Comparison of ENCODE assay signal across 15 cellular contexts in the genomic region with DNA sequence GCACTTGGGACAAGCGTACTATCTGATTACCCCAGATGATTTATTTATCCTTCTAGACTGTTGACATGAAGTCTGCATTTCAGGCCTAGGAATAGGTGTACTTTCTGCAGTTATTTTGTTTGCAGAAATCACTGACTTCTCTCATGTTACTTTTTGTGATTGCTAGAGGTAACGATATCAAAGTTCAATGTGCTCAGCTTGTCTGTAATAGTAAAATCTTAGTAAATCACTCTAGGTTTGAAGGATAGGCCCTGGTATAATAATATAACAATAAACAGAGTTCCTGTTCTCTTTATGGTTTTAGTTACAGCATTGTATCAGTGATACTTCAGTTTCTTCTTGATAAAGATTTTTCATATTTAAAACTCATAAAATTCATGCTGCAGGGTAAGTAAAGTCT.
A peak's percentile ranks its signal among the peaks of the same experiment; 100 is the strongest.
DNase-seq lines count a peak whose midpoint lies in the region; ATAC-seq and TF ChIP-seq lines count a peak whose summit lies in the region.
"Had no signal": no experiment of that assay in that cellular context is flagged by ENCODE, and none has a peak within 500 bp of the region (broad histone marks: within the 10 kb centered on the region; RNA-seq: fewer than 3 reads in every experiment).

No MANE protein-coding gene starts in this region.

- H3K27ac Mint-ChIP-seq in mesothelial cell of epicardium: peak overlapping the region; percentile 87
- H3K27ac Mint-ChIP-seq: H9 had no signal

- H3K27me3 ChIP-seq in SK-N-SH (ENCODE audit: insufficient read depth): no peaks in the 10 kb centered on the region
- H3K27me3 ChIP-seq in WERI-Rb-1 (ENCODE audit: insufficient read depth, low read depth, severe bottlenecking): no peaks in the 10 kb centered on the region

- H3K36me3 Mint-ChIP-seq in mesothelial cell of epicardium: peaks cover 6% of the 10 kb centered on the region

- TF ChIP-seq EP300 in SK-N-SH (IDR thresholded peaks at IDR 0.05; ENCODE audit: borderline replicate concordance in 1 of 2, low read depth in 1 of 2, low read length in 1 of 2): no peak

- H3K9ac ChIP-seq in SK-N-SH: no peak overlapping the region

- 90% methylated on average over 2 of the region's 2 CpGs for WGBS in SK-N-SH (ENCODE audit: low lambda C conversion rate)

- H3K4me1 Mint-ChIP-seq in mesothelial cell of epicardium: peaks cover 43% of the 10 kb centered on the region

- H3K27ac ChIP-seq in SK-N-SH (ENCODE audit: low read depth in 2 of 2, low read length in 1 of 2) (peak overlapping the region in 1 of 2 experiments; percentile 72; a peak in 2 of 4 replicates), WERI-Rb-1 (peak overlapping the region; percentile 27; the same call in 1 of the 2 replicates)
- H3K27ac ChIP-seq: C4-2B, PC-9 had no signal

- no peaks in the 10 kb centered on the region for H3K36me3 ChIP-seq in SK-N-SH (replicated peaks in 1 of 2; ENCODE audit: control insufficient read depth in 1 of 2, insufficient read depth in 2 of 2, low read length in 1 of 2)
- H3K36me3 ChIP-seq in WERI-Rb-1: no peaks in the 10 kb centered on the region

- peaks cover 6 to 9% of the 10 kb centered on the region in 2 experiments; a peak in 3 of 4 replicates for H3K4me1 ChIP-seq in SK-N-SH (ENCODE audit: control insufficient read depth in 1 of 2, insufficient read depth in 2 of 2, low read depth in 1 of 2, low read length in 1 of 2)

- H3K9me3 ChIP-seq in SK-N-SH (no peaks in the 10 kb centered on the region), WERI-Rb-1 (ENCODE audit: severe bottlenecking) (peaks cover 2% of the 10 kb centered on the region)

- TF ChIP-seq RAD21 in SK-N-SH (IDR thresholded peaks at IDR 0.05; ENCODE audit: low read length): no peak

- H4K20me1 ChIP-seq in SK-N-SH (ENCODE audit: insufficient read depth): no peaks in the 10 kb centered on the region

- no peaks in the 10 kb centered on the region for H3K9me2 ChIP-seq in SK-N-SH

- POLR2A ChIA-PET in SK-N-SH (lab: Yijun Ruan, JAX): no interaction called here

- no peaks in the 10 kb centered on the region for H3K27me3 Mint-ChIP-seq in mesothelial cell of epicardium (ENCODE audit: low read depth)
- H3K27me3 Mint-ChIP-seq: IgD-negative memory B cell had no signal

- peaks cover 9% of the 10 kb centered on the region for H3K9me3 Mint-ChIP-seq in mesothelial cell of epicardium

- no peak overlapping the region for H3K4me3 Mint-ChIP-seq in mesothelial cell of epicardium
- H3K4me3 Mint-ChIP-seq: H9, IgD-negative memory B cell had no signal

- no peaks in the 10 kb centered on the region for H3K79me2 ChIP-seq in SK-N-SH (ENCODE audit: insufficient read depth)

- H3F3A ChIP-seq in SK-N-SH (replicated peaks; ENCODE audit: insufficient read depth): no peaks in the 10 kb centered on the region

- peak overlapping the region; percentile 53; the same call in 1 of the 2 replicates for H2AFZ ChIP-seq in SK-N-SH (ENCODE audit: low read depth)
- H2AFZ ChIP-seq: PC-9 had no signal

- TF ChIP-seq CTCF in SK-N-SH (IDR thresholded peaks at IDR 0.05) (no peak), WERI-Rb-1 (IDR thresholded peaks at IDR 0.05; ENCODE audit: low read depth, low read length) (no peak), mesothelial cell of epicardium (IDR thresholded peaks at IDR 0.05; ENCODE audit: unreplicated experiment) (no peak), GM20000 (IDR thresholded peaks at IDR 0.05; ENCODE audit: extremely low read depth, missing control alignments) (no peak)

- CTCF ChIA-PET in SK-N-SH (lab: Yijun Ruan, JAX): no interaction called here

- H3K4me3 ChIP-seq in SK-N-SH (ENCODE audit: low read depth in 2 of 2, low read length in 1 of 2): no peak overlapping the region
- H3K4me3 ChIP-seq in WERI-Rb-1 (ENCODE audit: low read depth, low read length): no peak overlapping the region
- H3K4me3 ChIP-seq: PC-9 had no signal

- H3K4me2 ChIP-seq in SK-N-SH: no peak overlapping the region
- H3K4me2 ChIP-seq: PC-9 had no signal

- DNase-seq in SK-N-SH (no peak), WERI-Rb-1 (no peak), mesothelial cell of epicardium (ENCODE audit: low spot score in 2 of 2, unreplicated experiment in 2 of 2) (no peak), GM20000 (ENCODE audit: low spot score) (no peak), AML-193 (lab: John Stamatoyannopoulos, UW) (no peak)
- DNase-seq in stimulated activated CD8-positive, alpha-beta memory T cell treated with anti-CD3 and anti-CD28 coated beads, Interleukin-4, amount 100 ng/mL, for 48 hours: no peak
- DNase-seq: COR-L47, H9, NCI-H2081, NCI-H2227 treated with DMSO at 0.1 percent for 48 hours, PC-9 had no signal

- no peak for ATAC-seq in SK-N-SH treated with all-trans-retinoic acid at 6 μM for 48 hours
- ATAC-seq in HG03135 (IDR thresholded peaks at IDR 0.05; ENCODE audit: unreplicated experiment): no peak

TF ChIP-seq in SK-N-SH, 30 proteins besides CTCF, POLR2A, EP300 and RAD21 (continues in another document):
- TF ChIP-seq, protein P1, sequence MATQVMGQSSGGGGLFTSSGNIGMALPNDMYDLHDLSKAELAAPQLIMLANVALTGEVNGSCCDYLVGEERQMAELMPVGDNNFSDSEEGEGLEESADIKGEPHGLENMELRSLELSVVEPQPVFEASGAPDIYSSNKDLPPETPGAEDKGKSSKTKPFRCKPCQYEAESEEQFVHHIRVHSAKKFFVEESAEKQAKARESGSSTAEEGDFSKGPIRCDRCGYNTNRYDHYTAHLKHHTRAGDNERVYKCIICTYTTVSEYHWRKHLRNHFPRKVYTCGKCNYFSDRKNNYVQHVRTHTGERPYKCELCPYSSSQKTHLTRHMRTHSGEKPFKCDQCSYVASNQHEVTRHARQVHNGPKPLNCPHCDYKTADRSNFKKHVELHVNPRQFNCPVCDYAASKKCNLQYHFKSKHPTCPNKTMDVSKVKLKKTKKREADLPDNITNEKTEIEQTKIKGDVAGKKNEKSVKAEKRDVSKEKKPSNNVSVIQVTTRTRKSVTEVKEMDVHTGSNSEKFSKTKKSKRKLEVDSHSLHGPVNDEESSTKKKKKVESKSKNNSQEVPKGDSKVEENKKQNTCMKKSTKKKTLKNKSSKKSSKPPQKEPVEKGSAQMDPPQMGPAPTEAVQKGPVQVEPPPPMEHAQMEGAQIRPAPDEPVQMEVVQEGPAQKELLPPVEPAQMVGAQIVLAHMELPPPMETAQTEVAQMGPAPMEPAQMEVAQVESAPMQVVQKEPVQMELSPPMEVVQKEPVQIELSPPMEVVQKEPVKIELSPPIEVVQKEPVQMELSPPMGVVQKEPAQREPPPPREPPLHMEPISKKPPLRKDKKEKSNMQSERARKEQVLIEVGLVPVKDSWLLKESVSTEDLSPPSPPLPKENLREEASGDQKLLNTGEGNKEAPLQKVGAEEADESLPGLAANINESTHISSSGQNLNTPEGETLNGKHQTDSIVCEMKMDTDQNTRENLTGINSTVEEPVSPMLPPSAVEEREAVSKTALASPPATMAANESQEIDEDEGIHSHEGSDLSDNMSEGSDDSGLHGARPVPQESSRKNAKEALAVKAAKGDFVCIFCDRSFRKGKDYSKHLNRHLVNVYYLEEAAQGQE (IDR thresholded peaks at IDR 0.05; ENCODE audit: low read depth, low read length): no peak
- TF ChIP-seq GABPA (IDR thresholded peaks at IDR 0.05; ENCODE audit: low read depth) (no peak), NFIC (IDR thresholded peaks at IDR 0.05; ENCODE audit: borderline replicate concordance) (no peak)
- TF ChIP-seq, protein P2, sequence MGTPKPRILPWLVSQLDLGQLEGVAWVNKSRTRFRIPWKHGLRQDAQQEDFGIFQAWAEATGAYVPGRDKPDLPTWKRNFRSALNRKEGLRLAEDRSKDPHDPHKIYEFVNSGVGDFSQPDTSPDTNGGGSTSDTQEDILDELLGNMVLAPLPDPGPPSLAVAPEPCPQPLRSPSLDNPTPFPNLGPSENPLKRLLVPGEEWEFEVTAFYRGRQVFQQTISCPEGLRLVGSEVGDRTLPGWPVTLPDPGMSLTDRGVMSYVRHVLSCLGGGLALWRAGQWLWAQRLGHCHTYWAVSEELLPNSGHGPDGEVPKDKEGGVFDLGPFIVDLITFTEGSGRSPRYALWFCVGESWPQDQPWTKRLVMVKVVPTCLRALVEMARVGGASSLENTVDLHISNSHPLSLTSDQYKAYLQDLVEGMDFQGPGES (IDR thresholded peaks at IDR 0.05; ENCODE audit: low read depth, low read length): no peak

TF ChIP-seq in SK-N-SH treated with all-trans-retinoic acid at 6 μM for 48 hours, 23 proteins besides CTCF, POLR2A, EP300 and RAD21:
- TF ChIP-seq ARNTL (CRISPR knock-in tag; IDR thresholded peaks at IDR 0.05; ENCODE audit: borderline replicate concordance, low read depth) (no peak), ZFP3 (CRISPR knock-in tag; IDR thresholded peaks at IDR 0.05) (no peak), ZNF70 (CRISPR knock-in tag; IDR thresholded peaks at IDR 0.05) (no peak), TOX (CRISPR knock-in tag; IDR thresholded peaks at IDR 0.05; ENCODE audit: borderline replicate concordance) (no peak), BACH2 (CRISPR knock-in tag; IDR thresholded peaks at IDR 0.05; ENCODE audit: borderline replicate concordance) (no peak), PPARA (CRISPR knock-in tag; IDR thresholded peaks at IDR 0.05; ENCODE audit: borderline replicate concordance) (no peak), ISL1 (CRISPR knock-in tag; IDR thresholded peaks at IDR 0.05) (no peak), ZFP30 (CRISPR knock-in tag; IDR thresholded peaks at IDR 0.05) (no peak), GLIS3 (CRISPR knock-in tag; IDR thresholded peaks at IDR 0.05) (no peak), CSDC2 (CRISPR knock-in tag; IDR thresholded peaks at IDR 0.05) (no peak), ZNF565 (CRISPR knock-in tag; conservative IDR thresholded peaks at IDR 0.05; ENCODE audit: low read depth) (no peak), SNAI2 (CRISPR knock-in tag; IDR thresholded peaks at IDR 0.05) (no peak), TCF4 (CRISPR knock-in tag; IDR thresholded peaks at IDR 0.05; ENCODE audit: borderline replicate concordance) (no peak), ESRRG (CRISPR knock-in tag; IDR thresholded peaks at IDR 0.05) (no peak), RARB (CRISPR knock-in tag; IDR thresholded peaks at IDR 0.05) (no peak), ZC3H10 (CRISPR knock-in tag; IDR thresholded peaks at IDR 0.05) (no peak), OSR1 (CRISPR knock-in tag; IDR thresholded peaks at IDR 0.05) (no peak)
- TF ChIP-seq, protein P3, sequence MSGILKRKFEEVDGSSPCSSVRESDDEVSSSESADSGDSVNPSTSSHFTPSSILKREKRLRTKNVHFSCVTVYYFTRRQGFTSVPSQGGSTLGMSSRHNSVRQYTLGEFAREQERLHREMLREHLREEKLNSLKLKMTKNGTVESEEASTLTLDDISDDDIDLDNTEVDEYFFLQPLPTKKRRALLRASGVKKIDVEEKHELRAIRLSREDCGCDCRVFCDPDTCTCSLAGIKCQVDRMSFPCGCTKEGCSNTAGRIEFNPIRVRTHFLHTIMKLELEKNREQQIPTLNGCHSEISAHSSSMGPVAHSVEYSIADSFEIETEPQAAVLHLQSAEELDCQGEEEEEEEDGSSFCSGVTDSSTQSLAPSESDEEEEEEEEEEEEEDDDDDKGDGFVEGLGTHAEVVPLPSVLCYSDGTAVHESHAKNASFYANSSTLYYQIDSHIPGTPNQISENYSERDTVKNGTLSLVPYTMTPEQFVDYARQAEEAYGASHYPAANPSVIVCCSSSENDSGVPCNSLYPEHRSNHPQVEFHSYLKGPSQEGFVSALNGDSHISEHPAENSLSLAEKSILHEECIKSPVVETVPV (CRISPR knock-in tag; IDR thresholded peaks at IDR 0.05): no peak
TF ChIP-seq in SK-N-SH treated with all-trans-retinoic acid at 6 μM for 48 hours: peak in this region for 0.
